ENCODE assay signal across 11 cellular contexts in the genomic region with DNA sequence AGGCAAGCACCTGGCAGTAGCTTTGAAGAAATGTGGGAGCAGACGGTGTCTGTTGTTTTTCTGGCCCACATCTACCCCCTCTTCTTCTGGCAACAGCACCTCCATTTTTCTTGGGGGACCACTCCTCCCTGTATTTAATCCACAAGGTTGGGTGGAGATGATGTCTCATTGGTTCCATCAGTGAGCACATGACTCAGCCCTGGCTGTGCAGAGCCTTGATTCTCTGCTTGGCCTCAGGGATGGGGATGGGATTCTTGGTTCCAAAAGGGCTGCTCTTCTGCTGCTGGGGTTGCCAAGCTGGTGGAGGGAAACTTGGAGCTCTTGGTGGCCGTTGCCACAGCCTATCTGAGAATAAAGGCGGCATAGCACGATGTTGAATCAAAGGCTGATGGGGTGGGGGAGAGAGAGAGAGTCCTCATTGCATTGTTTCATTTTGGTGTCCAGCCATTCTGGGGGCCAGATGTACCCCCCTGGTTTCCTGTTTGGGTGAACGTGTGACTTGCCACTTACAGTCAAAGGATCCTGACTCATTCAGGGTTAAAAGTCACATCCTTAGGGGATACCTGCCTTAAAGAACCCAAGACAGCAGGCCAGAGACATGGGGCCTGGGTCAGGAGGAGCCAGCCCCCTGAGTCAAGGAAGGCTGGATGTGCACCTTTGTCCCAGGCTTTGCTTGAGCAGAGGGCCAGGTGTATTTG. TPM values are rescaled to one million over a fixed set of nuclear protein-coding genes. Genes with fewer than 3 reads are reported as not detected.
DNase-seq lines count a peak whose midpoint lies in the region; FAIRE-seq and TF ChIP-seq lines count a peak whose summit lies in the region.
"Had no signal": no experiment of that assay in that cellular context is flagged by ENCODE, and none has a peak within 500 bp of the region (broad histone marks: within the 10 kb centered on the region; RNA-seq: fewer than 3 reads in every experiment).

No MANE protein-coding gene starts in this region.

- FAIRE-seq in endothelial cell of umbilical vein (lab: Jason Lieb, UNC): peak; percentile 84

- BruUV-seq in endothelial cell of umbilical vein (replicated peaks; lab: Mats Ljungman, UMichigan): TSS peak; percentile 81

- no peak overlapping the region for H3K4me3 Mint-ChIP-seq in CD4-positive, alpha-beta memory T cell
- H3K4me3 Mint-ChIP-seq in progenitor cell of endocrine pancreas (ENCODE audit: low read depth): no peak overlapping the region
- H3K4me3 Mint-ChIP-seq: brain had no signal

- no peak overlapping the region for H3K4me3 ChIP-seq in CD4-positive, alpha-beta memory T cell (ENCODE audit: low read length in 2 of 2)
- no peak overlapping the region for H3K4me3 ChIP-seq in endothelial cell of umbilical vein (replicated peaks in 1 of 3; ENCODE audit: insufficient read depth in 1 of 3, low read depth in 1 of 3, low read length in 3 of 3)
- H3K4me3 ChIP-seq: spleen had no signal

- peak overlapping the region in 5 of 7 donors; percentile 18 to 69 (median 44) for H3K27ac Mint-ChIP-seq in CD4-positive, alpha-beta memory T cell
- peak overlapping the region; percentile 94 for H3K27ac Mint-ChIP-seq in progenitor cell of endocrine pancreas

- H3K9me3 Mint-ChIP-seq in CD4-positive, alpha-beta memory T cell: peaks cover 0 to 15% (median 5%) of the 10 kb centered on the region in 8 donors
- peaks cover 16% of the 10 kb centered on the region for H3K9me3 Mint-ChIP-seq in progenitor cell of endocrine pancreas (ENCODE audit: low read depth)

- no peak overlapping the region for H2AFZ ChIP-seq in endothelial cell of umbilical vein (ENCODE audit: low read depth, low read length)

- no peak for TF ChIP-seq CTCF in endothelial cell of umbilical vein (IDR thresholded peaks at IDR 0.05; ENCODE audit: extremely low read depth in 1 of 2, insufficient read depth in 1 of 2, low read depth in 1 of 2, low read length in 2 of 2)
- TF ChIP-seq CTCF in progenitor cell of endocrine pancreas (IDR thresholded peaks at IDR 0.05; ENCODE audit: unreplicated experiment): no peak
- no peak for TF ChIP-seq CTCF in GM20000 (IDR thresholded peaks at IDR 0.05; ENCODE audit: extremely low read depth, missing control alignments)

- intact Hi-C loops in CD4-positive, alpha-beta memory T cell (cut with micrococcal nuclease): no loop called here
- intact Hi-C loops in endothelial cell of umbilical vein (cut with micrococcal nuclease): loop anchor here (1.0 kb wide), 4 partner anchors 14 to 73 kb away; no protein-coding TSS in a partner anchor

- no peaks in the 10 kb centered on the region for H3K9me3 ChIP-seq in CD4-positive, alpha-beta memory T cell (ENCODE audit: control insufficient read depth in 1 of 2, low read length in 2 of 2)
- H3K9me3 ChIP-seq in KOPT-K1 (ENCODE audit: insufficient read depth, low read length, poor library complexity, severe bottlenecking) (peaks cover 23% of the 10 kb centered on the region), endothelial cell of umbilical vein (replicated peaks; ENCODE audit: control insufficient read depth, insufficient read depth, low read length) (no peaks in the 10 kb centered on the region)

- H3K4me2 ChIP-seq in endothelial cell of umbilical vein (ENCODE audit: insufficient read depth, low read length): peak overlapping the region; percentile 31

- POLR2A ChIA-PET in CD4-positive, alpha-beta memory T cell (lab: Charles Lee; ENCODE audit: partially characterized antibody): interaction anchor here (1.1 to 1.4 kb wide), 2 partner anchors 26 kb away, joined by 4 to 5 read pairs; a partner anchor contains a TSS
- POLR2A ChIA-PET in endothelial cell of umbilical vein (lab: Charles Lee) (interaction anchor here (0.6 to 1.0 kb wide), 4 partner anchors 26 to 156 kb away, joined by 3 to 4 read pairs (median 3); a partner anchor contains a TSS), HEK293T (lab: Yijun Ruan, JAX) (no interaction called here)

- H3K27ac ChIP-seq in CD4-positive, alpha-beta memory T cell (ENCODE audit: low read depth, low read length): no peak overlapping the region
- H3K27ac ChIP-seq in KOPT-K1 (ENCODE audit: low read depth, low read length, poor library complexity, severe bottlenecking) (peak overlapping the region; percentile 12), endothelial cell of umbilical vein (ENCODE audit: insufficient read depth, low read depth, low read length) (peak overlapping the region; percentile 92)

- CTCF ChIA-PET in CD4-positive, alpha-beta memory T cell (lab: Charles Lee; ENCODE audit: partially characterized antibody): no interaction called here
- CTCF ChIA-PET in endothelial cell of umbilical vein (lab: Charles Lee): interaction anchor here (0.6 to 4.6 kb wide), 12 partner anchors 10 to 212 kb away, joined by 3 to 31 read pairs (median 5); a partner anchor contains a TSS
- CTCF ChIA-PET in HEK293T (lab: Yijun Ruan, JAX): no interaction called here

- H4K20me1 ChIP-seq in endothelial cell of umbilical vein (replicated peaks; ENCODE audit: control insufficient read depth, extremely low read depth, insufficient read depth, low read length): peaks cover 3% of the 10 kb centered on the region

- dilution Hi-C loops in endothelial cell of umbilical vein (cut with MboI; ENCODE audit: extremely low pct_ligation_motif_present, low sequenced_read_pairs): no loop called here

- H3K9ac ChIP-seq in endothelial cell of umbilical vein (replicated peaks; ENCODE audit: extremely low read depth, insufficient read depth, low read length): peak overlapping the region; percentile 68

- H3K36me3 Mint-ChIP-seq in CD4-positive, alpha-beta memory T cell: peaks cover 8 to 14% of the 10 kb centered on the region in 2 donors
- peaks cover 14% of the 10 kb centered on the region for H3K36me3 Mint-ChIP-seq in progenitor cell of endocrine pancreas (ENCODE audit: insufficient read depth)

- H3K9me1 ChIP-seq in endothelial cell of umbilical vein (replicated peaks; ENCODE audit: control insufficient read depth, extremely low read depth, insufficient read depth, low read length): no peaks in the 10 kb centered on the region

- H3K4me1 Mint-ChIP-seq in CD4-positive, alpha-beta memory T cell: peaks cover 34 to 61% (median 47%) of the 10 kb centered on the region in 4 donors
- peaks cover 33% of the 10 kb centered on the region for H3K4me1 Mint-ChIP-seq in progenitor cell of endocrine pancreas (ENCODE audit: low read depth)

- no peaks in the 10 kb centered on the region for H3K79me2 ChIP-seq in endothelial cell of umbilical vein (ENCODE audit: control insufficient read depth, insufficient read depth, low read length)

- DNase-seq in CD4-positive, alpha-beta memory T cell: no peak
- DNase-seq in endothelial cell of umbilical vein (ENCODE audit: low read depth, low spot score): peak; percentile 96
- no peak for DNase-seq in progenitor cell of endocrine pancreas (ENCODE audit: low spot score, unreplicated experiment)
- no peak for DNase-seq in GM20000 (ENCODE audit: low spot score)
- no peak for DNase-seq in HEK293T (ENCODE audit: extremely low spot score)
- DNase-seq in iPS-NIHi11 (ENCODE audit: low spot score): no peak
- DNase-seq: midbrain, NCI-H524 treated with DMSO at 0.1 percent for 48 hours, spleen had no signal

- peaks cover 17% of the 10 kb centered on the region for H3K4me1 ChIP-seq in CD4-positive, alpha-beta memory T cell (ENCODE audit: insufficient read depth, low read length)
- peaks cover 49% of the 10 kb centered on the region for H3K4me1 ChIP-seq in endothelial cell of umbilical vein (ENCODE audit: control insufficient read depth, extremely low read depth, insufficient read depth, low read length)

- no peak for TF ChIP-seq POLR2A in endothelial cell of umbilical vein (IDR thresholded peaks at IDR 0.05; ENCODE audit: low read depth, low read length)

- H3K27me3 Mint-ChIP-seq in CD4-positive, alpha-beta memory T cell: no peaks in the 10 kb centered on the region
- H3K27me3 Mint-ChIP-seq in progenitor cell of endocrine pancreas: no peaks in the 10 kb centered on the region
- H3K27me3 Mint-ChIP-seq: brain had no signal

- no peaks in the 10 kb centered on the region for H3K36me3 ChIP-seq in CD4-positive, alpha-beta memory T cell (ENCODE audit: insufficient read depth, low read length)
- no peaks in the 10 kb centered on the region for H3K36me3 ChIP-seq in KOPT-K1 (ENCODE audit: insufficient read depth, low read length)
- no peaks in the 10 kb centered on the region for H3K36me3 ChIP-seq in endothelial cell of umbilical vein (ENCODE audit: control insufficient read depth in 2 of 2, extremely low read depth in 1 of 2, insufficient read depth in 2 of 2, low read length in 2 of 2)
- H3K36me3 ChIP-seq: spleen had no signal

- H3K27me3 ChIP-seq in CD4-positive, alpha-beta memory T cell (ENCODE audit: insufficient read depth, low read length): no peaks in the 10 kb centered on the region
- H3K27me3 ChIP-seq in endothelial cell of umbilical vein (ENCODE audit: control insufficient read depth in 2 of 2, insufficient read depth in 2 of 2, low read length in 2 of 2): no peaks in the 10 kb centered on the region
- H3K27me3 ChIP-seq: spleen had no signal

TF ChIP-seq in HEK293T, 16 proteins besides CTCF, POLR2A, EP300 and RAD21 (continues in another document):
- no peak for TF ChIP-seq SP1 (IDR thresholded peaks at IDR 0.05)
- TF ChIP-seq ARNT (IDR thresholded peaks at IDR 0.05): no peak

RNA-seq across cellular contexts. Expression of a gene that starts 25.9 kb away (rescaled TPM):
- total RNA-seq in CD4-positive, alpha-beta memory T cell: 10 to 100 TPM; 26.7 to 27.9 TPM
- polyA plus RNA-seq in CD4-positive, alpha-beta memory T cell: 10 to 100 TPM in 1 of 2 donors, 1 to 10 TPM in 1; 7.6 to 10.6 TPM
- total RNA-seq in endothelial cell of umbilical vein (29.1 and 29.5 TPM in 2 replicates), progenitor cell of endocrine pancreas (21.6 and 23.0 TPM in 2 replicates)
- 9.6 and 13.1 TPM in 2 replicates for polyA plus RNA-seq in endothelial cell of umbilical vein
- polyA plus RNA-seq in endothelial cell of umbilical vein (2011; cell fraction: cytosol; rRNA removed): 17.0 and 17.2 TPM in 2 replicates
- 18.3 and 19.9 TPM in 2 replicates for polyA plus RNA-seq in endothelial cell of umbilical vein (2011; cell fraction: nucleus; rRNA removed)
- polyA plus RNA-seq in endothelial cell of umbilical vein (2012): 18.3 and 20.4 TPM in 2 replicates
- polyA minus RNA-seq in endothelial cell of umbilical vein: 9.6 and 16.1 TPM in 2 replicates
- polyA minus RNA-seq in endothelial cell of umbilical vein (2011; cell fraction: cytosol; rRNA and poly(A)+ RNA removed): 5.8 TPM
- polyA minus RNA-seq in endothelial cell of umbilical vein (2011; cell fraction: nucleus; rRNA and poly(A)+ RNA removed): 6.0 and 7.9 TPM in 2 replicates

RNA-seq across cellular contexts. Expression of a gene that starts 54.7 kb away (rescaled TPM):
- 10 to 100 TPM; 34.3 to 38.2 TPM for total RNA-seq in CD4-positive, alpha-beta memory T cell
- 100 to 1,000 TPM; 125 to 127 TPM for polyA plus RNA-seq in CD4-positive, alpha-beta memory T cell
- total RNA-seq in endothelial cell of umbilical vein: 117 and 124 TPM in 2 replicates
- 99.4 and 123 TPM in 2 replicates for polyA plus RNA-seq in endothelial cell of umbilical vein
- 168 and 181 TPM in 2 replicates for polyA plus RNA-seq in endothelial cell of umbilical vein (2011; cell fraction: cytosol; rRNA removed)
- 95.8 and 112 TPM in 2 replicates for polyA plus RNA-seq in endothelial cell of umbilical vein (2011; cell fraction: nucleus; rRNA removed)
- polyA plus RNA-seq in endothelial cell of umbilical vein (2012): 146 and 198 TPM in 2 replicates
- polyA minus RNA-seq in endothelial cell of umbilical vein: 233 and 266 TPM in 2 replicates
- polyA minus RNA-seq in endothelial cell of umbilical vein (2011; cell fraction: cytosol; rRNA and poly(A)+ RNA removed): 118 TPM
- polyA minus RNA-seq in endothelial cell of umbilical vein (2011; cell fraction: nucleus; rRNA and poly(A)+ RNA removed): 50.2 and 78.9 TPM in 2 replicates
- 116 and 117 TPM in 2 replicates for total RNA-seq in progenitor cell of endocrine pancreas
